1 cellular context compared by ENCODE assay signal in genomic region chr14:104075530-104076151, GRCh38.
TF ChIP-seq lines count a peak whose summit lies in the region.

No MANE protein-coding gene starts in this region.

TF ChIP-seq in HepG2, 621 proteins besides CTCF, POLR2A, EP300 and RAD21 (continued from another document):
- TF ChIP-seq PRDM10 (CRISPR knock-in tag; IDR thresholded peaks at IDR 0.05; ENCODE audit: low read depth): no peak
